In the genomic region with DNA sequence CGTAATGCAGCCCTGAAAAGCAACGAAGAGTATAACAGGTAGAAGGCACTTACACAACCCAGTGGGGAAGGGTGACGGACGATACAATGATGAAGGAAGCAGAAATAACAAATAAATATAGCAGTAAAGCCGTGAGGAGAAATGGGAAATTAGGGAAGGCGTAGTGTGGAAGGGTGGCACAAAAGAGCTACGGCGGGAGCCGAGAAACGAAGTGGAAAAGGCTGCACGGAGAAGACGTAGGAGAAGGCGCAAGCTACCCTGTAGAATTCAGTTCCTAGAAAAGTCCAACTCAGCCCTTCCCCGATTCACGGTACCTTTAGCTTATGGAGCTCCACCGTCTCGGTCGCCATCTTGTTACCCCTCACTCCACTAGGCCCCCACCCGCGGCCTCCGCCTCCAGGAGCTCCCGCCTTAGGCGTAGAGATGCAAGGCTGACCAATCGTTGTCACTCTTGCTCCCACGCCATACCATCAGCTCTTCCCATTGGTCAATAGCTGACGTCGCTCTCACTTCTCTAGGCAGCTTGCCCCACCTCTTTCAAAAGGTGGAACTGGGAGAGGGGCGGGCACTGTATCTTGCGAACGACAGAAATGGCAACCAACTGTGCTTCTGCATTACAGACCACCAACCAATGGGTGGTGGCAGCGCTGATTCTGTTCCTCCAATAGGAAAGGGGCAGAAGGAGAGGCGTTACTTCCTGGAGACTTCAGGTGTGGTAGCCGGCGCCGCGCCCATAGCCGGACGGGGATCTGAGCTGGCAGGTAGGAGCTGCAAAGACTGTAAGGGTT, we compare ENCODE assay signal across 8 cellular contexts. TPM values are rescaled to one million over a fixed set of nuclear protein-coding genes. Genes with fewer than 3 reads are reported as not detected.
DNase-seq lines count a peak whose midpoint lies in the region; ATAC-seq and TF ChIP-seq lines count a peak whose summit lies in the region.

A gene with protein sequence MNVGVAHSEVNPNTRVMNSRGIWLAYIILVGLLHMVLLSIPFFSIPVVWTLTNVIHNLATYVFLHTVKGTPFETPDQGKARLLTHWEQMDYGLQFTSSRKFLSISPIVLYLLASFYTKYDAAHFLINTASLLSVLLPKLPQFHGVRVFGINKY (plus strand): TSS at position 690 of the 788 bp plus-strand sequence. CDS start 959 bp downstream, outside the sequence.
A gene with protein sequence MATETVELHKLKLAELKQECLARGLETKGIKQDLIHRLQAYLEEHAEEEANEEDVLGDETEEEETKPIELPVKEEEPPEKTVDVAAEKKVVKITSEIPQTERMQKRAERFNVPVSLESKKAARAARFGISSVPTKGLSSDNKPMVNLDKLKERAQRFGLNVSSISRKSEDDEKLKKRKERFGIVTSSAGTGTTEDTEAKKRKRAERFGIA (minus strand): TSS at position 373 of the 788 bp plus-strand sequence. CDS start 23 bp downstream, at position 350.

- H3K4me3 ChIP-seq in adrenal gland, result peak within 1 kb of the TSS; percentile 53 to 79 (median 61)
- H3K4me3 ChIP-seq in heart left ventricle, result peak within 1 kb of the TSS; percentile 59 to 95 (median 74)

- CTCF ChIA-PET in T-cell (lab: Charles Lee), result interaction anchor here (0.6 to 4.4 kb wide), 27 partner anchors 9 to 1493 kb away, joined by 3 to 62 read pairs (median 4); partner anchors contain the start of genes COPZ1 (in 1 of the 2), DNAJC14 (in 1 of the 2), ESYT1 (in 1 of the 2) and GDF11 (in 1 of the 2)

- DNase-seq in GM13977 (ENCODE audit: low spot score) (peak; percentile 94), NCI-H146 (lab: John Stamatoyannopoulos, UW) (peak; percentile 100), T-cell (peak; percentile 77 to 100 (median 97)), adrenal gland (peak; percentile 97 to 100 (median 99)), heart left ventricle (peak; percentile 96 to 98 (median 98)), pons (ENCODE audit: low spot score) (peak; percentile 100), type B pancreatic cell (ENCODE audit: extremely low spot score, unreplicated experiment) (peak; percentile 94)

- ATAC-seq in HG02870 (IDR thresholded peaks at IDR 0.05; ENCODE audit: unreplicated experiment) (peak; percentile 97), T-cell (replicated peaks in 1 of 4) (peak; percentile 91 to 96 (median 94)), heart left ventricle (peak; percentile 98 to 99 (median 99))

- H3K27me3 ChIP-seq in adrenal gland (no peaks in the 10 kb centered on the region), heart left ventricle (no peaks in the 10 kb centered on the region)

- POLR2A ChIA-PET in T-cell (lab: Charles Lee), result interaction anchor here (0.5 to 3.1 kb wide), 16 partner anchors 8 to 872 kb away, joined by 3 to 84 read pairs (median 5); partner anchors contain the start of genes DNAJC14 (in 2 of the 2), RAB5B (in 2 of the 2) and ESYT1 (in 1 of the 2)

- H3K9me3 Mint-ChIP-seq in T-cell, result no peaks in the 10 kb centered on the region
- H3K9me3 Mint-ChIP-seq in type B pancreatic cell, result no peaks in the 10 kb centered on the region

- H3K27me3 Mint-ChIP-seq in T-cell, result no peaks in the 10 kb centered on the region
- no peaks in the 10 kb centered on the region for H3K27me3 Mint-ChIP-seq in type B pancreatic cell

- H3K36me3 ChIP-seq in adrenal gland (replicated peaks in 1 of 2), result peaks cover 0 to 48% of the 10 kb centered on the region in 2 donors
- peaks cover 0 to 67% (median 55%) of the 10 kb centered on the region in 9 donors for H3K36me3 ChIP-seq in heart left ventricle

- H3K9me3 ChIP-seq in adrenal gland (replicated peaks in 1 of 3), result no peaks in the 10 kb centered on the region
- H3K9me3 ChIP-seq in heart left ventricle, result no peaks in the 10 kb centered on the region

- H3K4me1 Mint-ChIP-seq in T-cell (peaks cover 41 to 51% (median 50%) of the 10 kb centered on the region in 3 donors), type B pancreatic cell (ENCODE audit: unreplicated experiment) (peaks cover 15% of the 10 kb centered on the region)

- in situ Hi-C loops in GM13977 (cut with MboI; ENCODE audit: low pct_unique_long_range_greater_than_20kb, low sequenced_read_pairs, unreplicated experiment), result no loop called here

- H3K4me1 ChIP-seq in adrenal gland (replicated peaks in 1 of 2) (peaks cover 18 to 39% of the 10 kb centered on the region in 2 donors), heart left ventricle (peaks cover 4 to 43% (median 30%) of the 10 kb centered on the region in 12 donors)

- TF ChIP-seq POLR2A in adrenal gland (IDR thresholded peaks at IDR 0.05) (peak; percentile 68 to 91), heart left ventricle (IDR thresholded peaks at IDR 0.05) (peak in 1 of 2 donors; percentile 47)

- H3K36me3 Mint-ChIP-seq in T-cell, result peaks cover 26% of the 10 kb centered on the region
- peaks cover 12% of the 10 kb centered on the region for H3K36me3 Mint-ChIP-seq in type B pancreatic cell

- intact Hi-C loops in adrenal gland (cut with DNase I), result loop anchor here in 1 of 2 donors (5.0 kb wide), 1 partner anchor 125 kb away; no protein-coding TSS in a partner anchor
- intact Hi-C loops in heart left ventricle (cut with DNase I), result loop anchor here in 7 of 10 donors (1.0 to 10.0 kb wide), 9 partner anchors 12 to 225 kb away; partner anchors contain the start of genes PYM1 (in 3 of the 7), DNAJC14 (in 1 of the 7), GDF11 (in 1 of the 7) and RAB5B (in 1 of the 7)

- H3K27ac Mint-ChIP-seq in T-cell, result no peak within 1 kb of the TSS
- H3K27ac Mint-ChIP-seq in type B pancreatic cell, result no peak within 1 kb of the TSS

- TF ChIP-seq CTCF in GM13977 (IDR thresholded peaks at IDR 0.05; ENCODE audit: extremely low read depth, insufficient read depth, missing control alignments), result no peak
- TF ChIP-seq CTCF in adrenal gland (IDR thresholded peaks at IDR 0.05), result no peak
- no peak for TF ChIP-seq CTCF in heart left ventricle (IDR thresholded peaks at IDR 0.05)
- no peak for TF ChIP-seq CTCF in type B pancreatic cell (conservative IDR thresholded peaks at IDR 0.05)

- WGBS in adrenal gland, 4 donors, result 0 to 1% (median 0%) methylated on average over 28 to 38 of the region's 38 CpGs
- WGBS in heart left ventricle, 4 donors, result 0% methylated on average over 38 of the region's 38 CpGs

- H3K27ac ChIP-seq in adrenal gland (peak within 1 kb of the TSS; percentile 74 to 92 (median 88)), heart left ventricle (peak within 1 kb of the TSS; percentile 62 to 92 (median 84))

- H3K4me3 Mint-ChIP-seq in T-cell, result no peak within 1 kb of the TSS
- no peak within 1 kb of the TSS for H3K4me3 Mint-ChIP-seq in type B pancreatic cell

RNA-seq across cellular contexts. Expression of the first gene that starts in this region (rescaled TPM):
- 10 to 100 TPM; 19.0 to 46.8 (median 41.6) TPM for total RNA-seq in T-cell
- 10 to 100 TPM; 11.7 to 67.5 (median 25.8) TPM for total RNA-seq in adrenal gland
- polyA plus RNA-seq in adrenal gland, result 10 to 100 TPM; 45.4 to 97.7 (median 68.6) TPM
- 10 to 100 TPM in 8 of 9 donors, 1 to 10 TPM in 1; 9.6 to 42.3 (median 22.2) TPM for total RNA-seq in heart left ventricle
- polyA plus RNA-seq in heart left ventricle, result 10 to 100 TPM; 31.4 to 61.9 TPM
- 50.9 and 76.1 TPM in 2 replicates for total RNA-seq in type B pancreatic cell (ENCODE audit: low replicate concordance)

RNA-seq across cellular contexts. Expression of the second gene that starts in this region (rescaled TPM):
- total RNA-seq in T-cell (10 to 100 TPM; 36.9 to 50.3 (median 46.8) TPM), adrenal gland (10 to 100 TPM; 23.2 to 65.1 (median 55.2) TPM), heart left ventricle (10 to 100 TPM; 47.2 to 69.3 (median 54.0) TPM), type B pancreatic cell (ENCODE audit: low replicate concordance) (51.4 and 75.9 TPM in 2 replicates)
- polyA plus RNA-seq in adrenal gland (100 to 1,000 TPM; 113 to 131 (median 117) TPM), heart left ventricle (100 to 1,000 TPM; 118 to 138 TPM)

Comparison
In these comparisons a context has a peak if more than half of its experiments do, and no peak if none do; other contexts are left out.
1. Peak in every context shown above with its lines: DNase-seq, ATAC-seq, H3K4me3 ChIP-seq and H3K27ac ChIP-seq.